Comparison of ENCODE assay signal across 8 cellular contexts in the genomic region with DNA sequence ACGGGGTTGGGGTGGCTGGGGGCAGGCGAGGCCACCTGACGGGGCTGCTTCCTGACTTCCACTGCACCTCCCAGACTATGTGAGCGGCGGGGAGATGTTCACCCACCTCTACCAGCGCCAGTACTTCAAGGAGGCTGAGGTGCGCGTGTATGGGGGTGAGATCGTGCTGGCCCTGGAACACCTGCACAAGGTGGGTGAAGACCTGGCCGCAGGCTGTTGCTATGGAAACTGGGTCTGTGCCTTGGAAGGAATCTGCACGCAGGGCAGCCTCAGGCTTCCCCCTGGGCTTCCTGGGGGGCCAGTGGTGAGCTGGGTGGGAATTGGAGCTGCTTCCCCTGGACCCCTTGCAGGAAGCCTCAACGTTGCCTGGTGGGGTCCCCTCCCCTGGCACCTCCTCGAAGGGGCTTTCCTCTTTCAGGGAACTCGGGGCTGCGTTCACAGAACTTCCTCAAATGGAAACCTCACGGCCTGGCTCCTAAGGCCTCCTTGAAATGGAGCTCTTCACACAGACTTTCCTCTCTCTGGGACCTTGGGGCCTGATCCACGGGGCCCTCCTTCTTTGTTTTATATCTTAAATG. TPM values are rescaled to one million over a fixed set of nuclear protein-coding genes. Genes with fewer than 3 reads are reported as not detected.
DNase-seq lines count a peak whose midpoint lies in the region; ATAC-seq and TF ChIP-seq lines count a peak whose summit lies in the region.

No MANE protein-coding gene starts in this region.

- TF ChIP-seq CTCF in AG04450 (IDR thresholded peaks at IDR 0.05; ENCODE audit: low read depth, low read length) (no peak), GM20000 (IDR thresholded peaks at IDR 0.05; ENCODE audit: extremely low read depth, missing control alignments) (no peak), vagina (IDR thresholded peaks at IDR 0.05) (no peak)

- no peak overlapping the region for H2AK5ac ChIP-seq in mesenchymal stem cell (ENCODE audit: low read length, severe bottlenecking)

- CTCF ChIA-PET in AG04450 (lab: Charles Lee), result interaction anchor here (1.7 kb wide), 1 partner anchor 18 kb away, joined by 6 read pairs; no protein-coding TSS in a partner anchor
- CTCF ChIA-PET in activated CD8-positive, alpha-beta T cell treated with anti-CD3 and anti-CD28 coated beads, Interleukin-2, amount 10 ng/mL, durations not matched to agents 7 days and 5 days (lab: Charles Lee), result interaction anchor here (0.6 to 3.4 kb wide), 8 partner anchors 18 to 289 kb away, joined by 3 to 18 read pairs (median 4); partner anchors contain the start of genes PRDX5 and TRMT112

- H3K27ac ChIP-seq in AG04450 (ENCODE audit: low read depth, low read length), result no peak overlapping the region
- no peak overlapping the region for H3K27ac ChIP-seq in mesenchymal stem cell (ENCODE audit: low read length, poor library complexity, severe bottlenecking)
- no peak overlapping the region for H3K27ac ChIP-seq in vagina

- H3K4me1 Mint-ChIP-seq in activated CD8-positive, alpha-beta T cell treated with anti-CD3 and anti-CD28 coated beads, Interleukin-2, amount 10 ng/mL, durations not matched to agents 7 days and 5 days (ENCODE audit: low read depth), result peaks cover 44% of the 10 kb centered on the region

- no peak overlapping the region for H2BK12ac ChIP-seq in mesenchymal stem cell (ENCODE audit: low read length in 2 of 2)

- no peak overlapping the region for H3K23ac ChIP-seq in mesenchymal stem cell (ENCODE audit: low read length in 2 of 2)

- H3K18ac ChIP-seq in mesenchymal stem cell (ENCODE audit: low read depth in 1 of 2, low read length in 2 of 2), result no peak overlapping the region

- peak overlapping the region; percentile 92 for H3K4me3 ChIP-seq in AG04450 (ENCODE audit: low read depth, low read length)
- peak overlapping the region in 1 of 2 experiments; percentile 99 for H3K4me3 ChIP-seq in mesenchymal stem cell (ENCODE audit: insufficient read depth in 1 of 2, low read depth in 1 of 2, low read length in 2 of 2)
- H3K4me3 ChIP-seq in vagina, result no peak overlapping the region

- H3K27me3 ChIP-seq in AG04450 (ENCODE audit: control insufficient read depth, insufficient read depth, low read length), result no peaks in the 10 kb centered on the region
- H3K27me3 ChIP-seq in mesenchymal stem cell (ENCODE audit: control insufficient read depth in 1 of 2, insufficient read depth in 1 of 2, low read length in 2 of 2), result no peaks in the 10 kb centered on the region
- H3K27me3 ChIP-seq in vagina, result no peaks in the 10 kb centered on the region

- H4K8ac ChIP-seq in mesenchymal stem cell (ENCODE audit: low read length), result no peak overlapping the region

- no peak overlapping the region for H3K4ac ChIP-seq in mesenchymal stem cell (ENCODE audit: low read depth in 1 of 2, low read length in 2 of 2)

- DNase-seq in AG04450 (ENCODE audit: low read depth, low spot score) (no peak), GM20000 (ENCODE audit: low spot score) (peak; percentile 53), mesenchymal stem cell (no peak), vagina (ENCODE audit: extremely low spot score in 2 of 2) (no peak), cerebellar nuclear complex (lab: John Stamatoyannopoulos, UW) (no peak)
- DNase-seq in activated CD8-positive, alpha-beta T cell treated with anti-CD3 and anti-CD28 coated beads, Interleukin-2, amount 10 ng/mL, durations not matched to agents 7 days and 5 days, result no peak
- no peak for DNase-seq in stimulated activated CD4-positive, alpha-beta T cell treated with anti-CD3 and anti-CD28 coated beads, Interleukin-2, amount 100 ng/mL, for 24 hours

- intact Hi-C loops in vagina (cut with DNase I), result no loop called here

- H3K79me1 ChIP-seq in mesenchymal stem cell (replicated peaks; ENCODE audit: low read length, poor library complexity, severe bottlenecking), result peaks cover 43% of the 10 kb centered on the region

- no peaks in the 10 kb centered on the region; the same call in 1 of the 2 replicates for H3K9me3 ChIP-seq in AG04450 (ENCODE audit: control insufficient read depth, insufficient read depth, low read length)
- H3K9me3 ChIP-seq in mesenchymal stem cell (ENCODE audit: control insufficient read depth, low read length), result no peaks in the 10 kb centered on the region
- no peaks in the 10 kb centered on the region for H3K9me3 ChIP-seq in vagina

- WGBS in mesenchymal stem cell, result 92% methylated on average over 17 of the region's 17 CpGs

- peaks cover 47 to 48% of the 10 kb centered on the region in 2 experiments for H3K36me3 ChIP-seq in mesenchymal stem cell (ENCODE audit: control insufficient read depth in 1 of 2, insufficient read depth in 2 of 2, low read depth in 1 of 2, low read length in 2 of 2)
- H3K36me3 ChIP-seq in vagina, result peaks cover 0 to 43% of the 10 kb centered on the region in 2 donors

- H3K27ac Mint-ChIP-seq in activated CD8-positive, alpha-beta T cell treated with anti-CD3 and anti-CD28 coated beads, Interleukin-2, amount 10 ng/mL, durations not matched to agents 7 days and 5 days, result no peak overlapping the region

- H2BK15ac ChIP-seq in mesenchymal stem cell (ENCODE audit: low read depth, poor library complexity, severe bottlenecking), result no peak overlapping the region

- H2AFZ ChIP-seq in mesenchymal stem cell (ENCODE audit: low read depth, low read length), result no peak overlapping the region

- no peak overlapping the region for H4K91ac ChIP-seq in mesenchymal stem cell (ENCODE audit: low read length)

- H3K36me3 Mint-ChIP-seq in activated CD8-positive, alpha-beta T cell treated with anti-CD3 and anti-CD28 coated beads, Interleukin-2, amount 10 ng/mL, durations not matched to agents 7 days and 5 days (ENCODE audit: low read depth), result peaks cover 45% of the 10 kb centered on the region

- H2BK120ac ChIP-seq in mesenchymal stem cell (ENCODE audit: low read depth, low read length), result no peak overlapping the region

- POLR2A ChIA-PET in AG04450 (lab: Yijun Ruan, JAX), result no interaction called here
- POLR2A ChIA-PET in activated CD8-positive, alpha-beta T cell treated with anti-CD3 and anti-CD28 coated beads, Interleukin-2, amount 10 ng/mL, durations not matched to agents 7 days and 5 days (lab: Charles Lee), result interaction anchor here (0.8 kb wide), 2 partner anchors 29 to 43 kb away, joined by 3 to 4 read pairs; partner anchors contain the start of gene PRDX5

- H2BK5ac ChIP-seq in mesenchymal stem cell (ENCODE audit: low read depth, low read length, poor library complexity, severe bottlenecking), result no peak overlapping the region

- H3K14ac ChIP-seq in mesenchymal stem cell (ENCODE audit: low read length in 2 of 2), result no peak overlapping the region

- no peaks in the 10 kb centered on the region for H3K27me3 Mint-ChIP-seq in activated CD8-positive, alpha-beta T cell treated with anti-CD3 and anti-CD28 coated beads, Interleukin-2, amount 10 ng/mL, durations not matched to agents 7 days and 5 days (ENCODE audit: low read depth)

- H3K4me2 ChIP-seq in mesenchymal stem cell (ENCODE audit: low read length, poor library complexity, severe bottlenecking), result peak overlapping the region; percentile 30

- H3K4me3 Mint-ChIP-seq in activated CD8-positive, alpha-beta T cell treated with anti-CD3 and anti-CD28 coated beads, Interleukin-2, amount 10 ng/mL, durations not matched to agents 7 days and 5 days, result peak overlapping the region; percentile 82

- peaks cover 39% of the 10 kb centered on the region for H3K4me1 ChIP-seq in mesenchymal stem cell (ENCODE audit: control insufficient read depth, insufficient read depth, low read depth, low read length)
- H3K4me1 ChIP-seq in vagina, result peaks cover 32% of the 10 kb centered on the region

- no peaks in the 10 kb centered on the region for H3K9me3 Mint-ChIP-seq in activated CD8-positive, alpha-beta T cell treated with anti-CD3 and anti-CD28 coated beads, Interleukin-2, amount 10 ng/mL, durations not matched to agents 7 days and 5 days (ENCODE audit: insufficient read depth)

- TF ChIP-seq POLR2A in vagina (IDR thresholded peaks at IDR 0.05), result no peak

- no peak for ATAC-seq in activated CD8-positive, alpha-beta T cell treated with anti-CD3 and anti-CD28 coated beads, Interleukin-2, amount 10 ng/mL, durations not matched to agents 7 days and 5 days
- ATAC-seq in HG02840 (IDR thresholded peaks at IDR 0.05; ENCODE audit: low FRiP score, unreplicated experiment), result no peak

- H3K9ac ChIP-seq in mesenchymal stem cell (ENCODE audit: low read length), result no peak overlapping the region

RNA-seq across cellular contexts. Expression of gene RPS6KA4, which starts 1.5 kb away (rescaled TPM):
- polyA plus RNA-seq in AG04450 (2011; rRNA removed), result 21.9 and 29.6 TPM in 2 replicates
- 26.9 and 36.6 TPM in 2 replicates for polyA minus RNA-seq in AG04450 (2011; rRNA and poly(A)+ RNA removed)
- 10 to 100 TPM; 39.0 to 42.3 TPM for total RNA-seq in activated CD8-positive, alpha-beta T cell treated with anti-CD3 and anti-CD28 coated beads, Interleukin-2, amount 10 ng/mL, durations not matched to agents 7 days and 5 days
- 23.7 TPM for polyA plus RNA-seq in mesenchymal stem cell (2013, experiment 1 of 2)
- 21.3 TPM for polyA plus RNA-seq in mesenchymal stem cell (2013, experiment 2 of 2)
- total RNA-seq in vagina, result 39.3 TPM

RNA-seq across cellular contexts. Expression of gene CCDC88B, which starts 20.5 kb away (rescaled TPM):
- polyA plus RNA-seq in AG04450 (2011; rRNA removed), result 1.4 and 2.0 TPM in 2 replicates
- 0.09 and 1.00 TPM in 2 replicates for polyA minus RNA-seq in AG04450 (2011; rRNA and poly(A)+ RNA removed)
- total RNA-seq in activated CD8-positive, alpha-beta T cell treated with anti-CD3 and anti-CD28 coated beads, Interleukin-2, amount 10 ng/mL, durations not matched to agents 7 days and 5 days, result 100 to 1,000 TPM; 127 TPM
- polyA plus RNA-seq in mesenchymal stem cell (2013, experiment 1 of 2), result 2.0 TPM
- 1.8 TPM for polyA plus RNA-seq in mesenchymal stem cell (2013, experiment 2 of 2)
- total RNA-seq in vagina, result 7.9 TPM

RNA-seq across cellular contexts. Expression of gene PRDX5, which starts 42.6 kb away (rescaled TPM):
- polyA plus RNA-seq in AG04450 (2011; rRNA removed), result 366 and 383 TPM in 2 replicates
- 78.3 and 84.2 TPM in 2 replicates for polyA minus RNA-seq in AG04450 (2011; rRNA and poly(A)+ RNA removed)
- total RNA-seq in activated CD8-positive, alpha-beta T cell treated with anti-CD3 and anti-CD28 coated beads, Interleukin-2, amount 10 ng/mL, durations not matched to agents 7 days and 5 days, result 100 to 1,000 TPM; 102 to 106 TPM
- polyA plus RNA-seq in mesenchymal stem cell (2013, experiment 1 of 2), result 235 TPM
- 233 TPM for polyA plus RNA-seq in mesenchymal stem cell (2013, experiment 2 of 2)
- 229 TPM for total RNA-seq in vagina

RNA-seq across cellular contexts. Expression of gene TRMT112, which starts 43.1 kb away (rescaled TPM):
- 194 and 208 TPM in 2 replicates for polyA plus RNA-seq in AG04450 (2011; rRNA removed)
- 55.9 and 73.8 TPM in 2 replicates for polyA minus RNA-seq in AG04450 (2011; rRNA and poly(A)+ RNA removed)
- 100 to 1,000 TPM; 154 to 165 TPM for total RNA-seq in activated CD8-positive, alpha-beta T cell treated with anti-CD3 and anti-CD28 coated beads, Interleukin-2, amount 10 ng/mL, durations not matched to agents 7 days and 5 days
- polyA plus RNA-seq in mesenchymal stem cell (2013, experiment 1 of 2), result 364 TPM
- polyA plus RNA-seq in mesenchymal stem cell (2013, experiment 2 of 2), result 351 TPM
- 195 TPM for total RNA-seq in vagina

RNA-seq across cellular contexts. Expression of gene ESRRA, which starts 55.2 kb away (rescaled TPM):
- polyA plus RNA-seq in AG04450 (2011; rRNA removed), result 5.5 and 7.4 TPM in 2 replicates
- 5.6 and 6.0 TPM in 2 replicates for polyA minus RNA-seq in AG04450 (2011; rRNA and poly(A)+ RNA removed)
- 10 to 100 TPM; 42.7 to 43.2 TPM for total RNA-seq in activated CD8-positive, alpha-beta T cell treated with anti-CD3 and anti-CD28 coated beads, Interleukin-2, amount 10 ng/mL, durations not matched to agents 7 days and 5 days
- polyA plus RNA-seq in mesenchymal stem cell (2013, experiment 1 of 2), result 10.7 TPM
- polyA plus RNA-seq in mesenchymal stem cell (2013, experiment 2 of 2), result 10.7 TPM
- total RNA-seq in vagina, result 44.4 TPM

Comparison
In these comparisons a context has a peak if more than half of its experiments do, and no peak if none do; other contexts are left out.
1. RNA of gene CCDC88B, which starts 20.5 kb away (total RNA-seq): 127 TPM in activated CD8-positive, alpha-beta T cell treated with anti-CD3 and anti-CD28 coated beads, Interleukin-2, amount 10 ng/mL, durations not matched to agents 7 days and 5 days; 7.9 TPM in vagina (single experiment); every median in the first group is over 10 times any median in the second.